9 cellular contexts compared by ENCODE assay signal in genomic region chr17:77435272-77436057, GRCh38.
DNase-seq lines count a peak whose midpoint lies in the region; ATAC-seq and TF ChIP-seq lines count a peak whose summit lies in the region.
"Had no signal": no experiment of that assay in that cellular context is flagged by ENCODE, and none has a peak within 500 bp of the region (broad histone marks: within the 10 kb centered on the region; RNA-seq: fewer than 3 reads in every experiment).

No MANE protein-coding gene starts in this region.

- TF ChIP-seq POLR2A in stomach (IDR thresholded peaks at IDR 0.05), result no peak

- DNase-seq in activated effector memory CD4-positive, alpha-beta T cell treated with anti-CD3 and anti-CD28 coated beads, Interleukin-2, amount 50 U/mL, for 16 hours, result peak; percentile 71
- DNase-seq in activated effector memory CD4-positive, alpha-beta T cell treated with Interleukin-2 at 50 U/mL for 16 hours, result no peak
- peak; percentile 59 to 67 for DNase-seq in activated T-cell treated with anti-CD3 and anti-CD28 coated beads, Interleukin-2, amount 50 U/mL, for 48 hours
- DNase-seq in stomach (no peak), colonic mucosa (no peak), GM20000 (ENCODE audit: low spot score) (no peak)

- H3K36me3 ChIP-seq in iPS-18a (ENCODE audit: control insufficient read depth, low read depth, low read length), result no peaks in the 10 kb centered on the region
- peaks cover 0 to 20% (median 3%) of the 10 kb centered on the region in 4 donors for H3K36me3 ChIP-seq in stomach
- no peaks in the 10 kb centered on the region for H3K36me3 ChIP-seq in colonic mucosa

- H3K4me3 ChIP-seq in iPS-18a (ENCODE audit: low read length) (peak overlapping the region; percentile 27), stomach (no peak overlapping the region), colonic mucosa (no peak overlapping the region)

- 51 to 72% (median 58%) methylated on average over 19 to 24 of the region's 24 CpGs for WGBS in stomach, 5 donors

- ATAC-seq in GM21825 (IDR thresholded peaks at IDR 0.05; ENCODE audit: unreplicated experiment), result no peak

- intact Hi-C loops in stomach (cut with DNase I; ENCODE audit: low total_unique reads), result no loop called here
- intact Hi-C loops in colonic mucosa (cut with DNase I), result no loop called here

- no peaks in the 10 kb centered on the region for H3K9me3 ChIP-seq in iPS-18a (ENCODE audit: control insufficient read depth, low read depth, low read length)
- H3K9me3 ChIP-seq in stomach, result no peaks in the 10 kb centered on the region
- no peaks in the 10 kb centered on the region for H3K9me3 ChIP-seq in colonic mucosa

- TF ChIP-seq EP300 in stomach (IDR thresholded peaks at IDR 0.05), result no peak

- H3K9ac ChIP-seq in iPS-18a (ENCODE audit: low read length), result no peak overlapping the region
- H3K9ac ChIP-seq in colonic mucosa (ENCODE audit: low read depth in 2 of 2, low read length in 2 of 2), result peak overlapping the region in 1 of 2 donors; percentile 7
- H3K9ac ChIP-seq: parathyroid adenoma had no signal

- peak overlapping the region; percentile 20 for H3K27ac ChIP-seq in iPS-18a (ENCODE audit: low read length)
- H3K27ac ChIP-seq in stomach, result peak overlapping the region in 3 of 5 donors; percentile 55 to 93 (median 88)
- no peak overlapping the region for H3K27ac ChIP-seq in colonic mucosa
- H3K27ac ChIP-seq: parathyroid adenoma had no signal

- no peaks in the 10 kb centered on the region for H3K27me3 ChIP-seq in iPS-18a (ENCODE audit: control insufficient read depth, insufficient read depth, low read length)
- no peaks in the 10 kb centered on the region for H3K27me3 ChIP-seq in stomach
- no peaks in the 10 kb centered on the region for H3K27me3 ChIP-seq in colonic mucosa

- H3K4me1 ChIP-seq in iPS-18a (ENCODE audit: control insufficient read depth, low read depth, low read length) (peaks cover 40% of the 10 kb centered on the region), stomach (peaks cover 82 to 98% (median 87%) of the 10 kb centered on the region in 4 donors), colonic mucosa (peaks cover 26% of the 10 kb centered on the region)

- no peak for TF ChIP-seq CTCF in stomach (IDR thresholded peaks at IDR 0.05)
- no peak for TF ChIP-seq CTCF in colonic mucosa (IDR thresholded peaks at IDR 0.05)
- TF ChIP-seq CTCF in GM20000 (IDR thresholded peaks at IDR 0.05; ENCODE audit: extremely low read depth, missing control alignments), result no peak

Comparison
In these comparisons a context has a peak if more than half of its experiments do, and no peak if none do; other contexts are left out.
1. DNase-seq: peak in activated effector memory CD4-positive, alpha-beta T cell treated with anti-CD3 and anti-CD28 coated beads, Interleukin-2, amount 50 U/mL, for 16 hours (single experiment) and activated T-cell treated with anti-CD3 and anti-CD28 coated beads, Interleukin-2, amount 50 U/mL, for 48 hours (2 of 2); none in activated effector memory CD4-positive, alpha-beta T cell treated with Interleukin-2 at 50 U/mL for 16 hours (single experiment), stomach (single experiment), colonic mucosa (single experiment) and GM20000 (single experiment).